ENCODE assay signal across 1 cellular context in the genomic region with DNA sequence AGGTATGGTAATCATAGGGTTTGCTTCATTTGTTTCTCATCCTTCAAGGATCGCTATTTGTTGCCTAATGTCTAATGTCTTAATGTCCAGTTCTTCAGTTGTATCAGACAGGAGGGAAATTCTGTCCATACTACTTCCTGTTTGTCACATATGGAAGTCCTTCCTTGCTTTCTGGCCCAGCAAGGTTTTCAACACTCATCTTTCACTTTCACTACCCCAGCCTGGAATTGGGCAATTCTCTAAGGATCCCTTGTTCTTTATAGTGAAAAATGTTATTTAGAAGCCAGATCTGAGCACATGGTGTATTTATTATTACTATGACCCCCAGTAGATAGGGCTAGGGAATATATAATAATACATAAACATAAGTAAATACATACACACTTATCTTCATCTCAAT.
TF ChIP-seq lines count a peak whose summit lies in the region.

No MANE protein-coding gene starts in this region.

TF ChIP-seq in WTC11, 78 proteins besides CTCF, POLR2A, EP300 and RAD21 (continued from another document):
- TF ChIP-seq ATF1 (CRISPR knock-in tag; IDR thresholded peaks at IDR 0.05): no peak
- TF ChIP-seq, protein P1, sequence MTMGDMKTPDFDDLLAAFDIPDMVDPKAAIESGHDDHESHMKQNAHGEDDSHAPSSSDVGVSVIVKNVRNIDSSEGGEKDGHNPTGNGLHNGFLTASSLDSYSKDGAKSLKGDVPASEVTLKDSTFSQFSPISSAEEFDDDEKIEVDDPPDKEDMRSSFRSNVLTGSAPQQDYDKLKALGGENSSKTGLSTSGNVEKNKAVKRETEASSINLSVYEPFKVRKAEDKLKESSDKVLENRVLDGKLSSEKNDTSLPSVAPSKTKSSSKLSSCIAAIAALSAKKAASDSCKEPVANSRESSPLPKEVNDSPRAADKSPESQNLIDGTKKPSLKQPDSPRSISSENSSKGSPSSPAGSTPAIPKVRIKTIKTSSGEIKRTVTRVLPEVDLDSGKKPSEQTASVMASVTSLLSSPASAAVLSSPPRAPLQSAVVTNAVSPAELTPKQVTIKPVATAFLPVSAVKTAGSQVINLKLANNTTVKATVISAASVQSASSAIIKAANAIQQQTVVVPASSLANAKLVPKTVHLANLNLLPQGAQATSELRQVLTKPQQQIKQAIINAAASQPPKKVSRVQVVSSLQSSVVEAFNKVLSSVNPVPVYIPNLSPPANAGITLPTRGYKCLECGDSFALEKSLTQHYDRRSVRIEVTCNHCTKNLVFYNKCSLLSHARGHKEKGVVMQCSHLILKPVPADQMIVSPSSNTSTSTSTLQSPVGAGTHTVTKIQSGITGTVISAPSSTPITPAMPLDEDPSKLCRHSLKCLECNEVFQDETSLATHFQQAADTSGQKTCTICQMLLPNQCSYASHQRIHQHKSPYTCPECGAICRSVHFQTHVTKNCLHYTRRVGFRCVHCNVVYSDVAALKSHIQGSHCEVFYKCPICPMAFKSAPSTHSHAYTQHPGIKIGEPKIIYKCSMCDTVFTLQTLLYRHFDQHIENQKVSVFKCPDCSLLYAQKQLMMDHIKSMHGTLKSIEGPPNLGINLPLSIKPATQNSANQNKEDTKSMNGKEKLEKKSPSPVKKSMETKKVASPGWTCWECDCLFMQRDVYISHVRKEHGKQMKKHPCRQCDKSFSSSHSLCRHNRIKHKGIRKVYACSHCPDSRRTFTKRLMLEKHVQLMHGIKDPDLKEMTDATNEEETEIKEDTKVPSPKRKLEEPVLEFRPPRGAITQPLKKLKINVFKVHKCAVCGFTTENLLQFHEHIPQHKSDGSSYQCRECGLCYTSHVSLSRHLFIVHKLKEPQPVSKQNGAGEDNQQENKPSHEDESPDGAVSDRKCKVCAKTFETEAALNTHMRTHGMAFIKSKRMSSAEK (CRISPR knock-in tag; IDR thresholded peaks at IDR 0.05; ENCODE audit: borderline replicate concordance): no peak
- no peak for TF ChIP-seq MXD4 (CRISPR knock-in tag; IDR thresholded peaks at IDR 0.05; ENCODE audit: borderline replicate concordance)
- TF ChIP-seq, protein P2, sequence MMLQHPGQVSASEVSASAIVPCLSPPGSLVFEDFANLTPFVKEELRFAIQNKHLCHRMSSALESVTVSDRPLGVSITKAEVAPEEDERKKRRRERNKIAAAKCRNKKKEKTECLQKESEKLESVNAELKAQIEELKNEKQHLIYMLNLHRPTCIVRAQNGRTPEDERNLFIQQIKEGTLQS (CRISPR knock-in tag; conservative IDR thresholded peaks at IDR 0.05): no peak
- no peak for TF ChIP-seq SMAD3 (CRISPR knock-in tag; IDR thresholded peaks at IDR 0.05; ENCODE audit: borderline replicate concordance)
- TF ChIP-seq, protein P3, sequence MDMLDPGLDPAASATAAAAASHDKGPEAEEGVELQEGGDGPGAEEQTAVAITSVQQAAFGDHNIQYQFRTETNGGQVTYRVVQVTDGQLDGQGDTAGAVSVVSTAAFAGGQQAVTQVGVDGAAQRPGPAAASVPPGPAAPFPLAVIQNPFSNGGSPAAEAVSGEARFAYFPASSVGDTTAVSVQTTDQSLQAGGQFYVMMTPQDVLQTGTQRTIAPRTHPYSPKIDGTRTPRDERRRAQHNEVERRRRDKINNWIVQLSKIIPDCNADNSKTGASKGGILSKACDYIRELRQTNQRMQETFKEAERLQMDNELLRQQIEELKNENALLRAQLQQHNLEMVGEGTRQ (CRISPR knock-in tag; IDR thresholded peaks at IDR 0.05): no peak
- TF ChIP-seq, protein P4, sequence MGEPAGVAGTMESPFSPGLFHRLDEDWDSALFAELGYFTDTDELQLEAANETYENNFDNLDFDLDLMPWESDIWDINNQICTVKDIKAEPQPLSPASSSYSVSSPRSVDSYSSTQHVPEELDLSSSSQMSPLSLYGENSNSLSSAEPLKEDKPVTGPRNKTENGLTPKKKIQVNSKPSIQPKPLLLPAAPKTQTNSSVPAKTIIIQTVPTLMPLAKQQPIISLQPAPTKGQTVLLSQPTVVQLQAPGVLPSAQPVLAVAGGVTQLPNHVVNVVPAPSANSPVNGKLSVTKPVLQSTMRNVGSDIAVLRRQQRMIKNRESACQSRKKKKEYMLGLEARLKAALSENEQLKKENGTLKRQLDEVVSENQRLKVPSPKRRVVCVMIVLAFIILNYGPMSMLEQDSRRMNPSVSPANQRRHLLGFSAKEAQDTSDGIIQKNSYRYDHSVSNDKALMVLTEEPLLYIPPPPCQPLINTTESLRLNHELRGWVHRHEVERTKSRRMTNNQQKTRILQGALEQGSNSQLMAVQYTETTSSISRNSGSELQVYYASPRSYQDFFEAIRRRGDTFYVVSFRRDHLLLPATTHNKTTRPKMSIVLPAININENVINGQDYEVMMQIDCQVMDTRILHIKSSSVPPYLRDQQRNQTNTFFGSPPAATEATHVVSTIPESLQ (CRISPR knock-in tag; IDR thresholded peaks at IDR 0.05): no peak
- TF ChIP-seq TEAD1 (CRISPR knock-in tag; IDR thresholded peaks at IDR 0.05): no peak
- TF ChIP-seq, protein P5, sequence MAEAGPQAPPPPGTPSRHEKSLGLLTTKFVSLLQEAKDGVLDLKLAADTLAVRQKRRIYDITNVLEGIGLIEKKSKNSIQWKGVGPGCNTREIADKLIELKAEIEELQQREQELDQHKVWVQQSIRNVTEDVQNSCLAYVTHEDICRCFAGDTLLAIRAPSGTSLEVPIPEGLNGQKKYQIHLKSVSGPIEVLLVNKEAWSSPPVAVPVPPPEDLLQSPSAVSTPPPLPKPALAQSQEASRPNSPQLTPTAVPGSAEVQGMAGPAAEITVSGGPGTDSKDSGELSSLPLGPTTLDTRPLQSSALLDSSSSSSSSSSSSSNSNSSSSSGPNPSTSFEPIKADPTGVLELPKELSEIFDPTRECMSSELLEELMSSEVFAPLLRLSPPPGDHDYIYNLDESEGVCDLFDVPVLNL (CRISPR knock-in tag; IDR thresholded peaks at IDR 0.05; ENCODE audit: borderline replicate concordance, low read depth): no peak
- TF ChIP-seq, protein P6, sequence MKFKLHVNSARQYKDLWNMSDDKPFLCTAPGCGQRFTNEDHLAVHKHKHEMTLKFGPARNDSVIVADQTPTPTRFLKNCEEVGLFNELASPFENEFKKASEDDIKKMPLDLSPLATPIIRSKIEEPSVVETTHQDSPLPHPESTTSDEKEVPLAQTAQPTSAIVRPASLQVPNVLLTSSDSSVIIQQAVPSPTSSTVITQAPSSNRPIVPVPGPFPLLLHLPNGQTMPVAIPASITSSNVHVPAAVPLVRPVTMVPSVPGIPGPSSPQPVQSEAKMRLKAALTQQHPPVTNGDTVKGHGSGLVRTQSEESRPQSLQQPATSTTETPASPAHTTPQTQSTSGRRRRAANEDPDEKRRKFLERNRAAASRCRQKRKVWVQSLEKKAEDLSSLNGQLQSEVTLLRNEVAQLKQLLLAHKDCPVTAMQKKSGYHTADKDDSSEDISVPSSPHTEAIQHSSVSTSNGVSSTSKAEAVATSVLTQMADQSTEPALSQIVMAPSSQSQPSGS (CRISPR knock-in tag; IDR thresholded peaks at IDR 0.05; ENCODE audit: borderline replicate concordance, low read depth): no peak
